In genomic region chr1:109112652-109113285, GRCh38 we compare ENCODE assay signal across 8 cellular contexts. TPM values are rescaled to one million over a fixed set of nuclear protein-coding genes. Genes with fewer than 3 reads are reported as not detected.
A peak's percentile ranks its signal among the peaks of the same experiment; 100 is the strongest.
DNase-seq lines count a peak whose midpoint lies in the region; FAIRE-seq and TF ChIP-seq lines count a peak whose summit lies in the region.

No MANE protein-coding gene starts in this region.

- H3K36me3 ChIP-seq in ovary (no peaks in the 10 kb centered on the region), testis (ENCODE audit: low read depth, missing control alignments) (no peaks in the 10 kb centered on the region)

- H3K4me3 Mint-ChIP-seq in activated naive CD4-positive, alpha-beta T cell treated with anti-CD3 and anti-CD28 coated beads, Interleukin-2, amount 50 U/mL, for 24 hours = peak overlapping the region; percentile 88

- H3K9me3 Mint-ChIP-seq in activated naive CD4-positive, alpha-beta T cell treated with anti-CD3 and anti-CD28 coated beads, Interleukin-2, amount 50 U/mL, for 24 hours = no peaks in the 10 kb centered on the region

- H3K27me3 ChIP-seq in ovary (no peaks in the 10 kb centered on the region), testis (no peaks in the 10 kb centered on the region)

- WGBS in ovary, 3 donors = 6 to 11% (median 8%) methylated on average over 30 to 31 of the region's 31 CpGs
- WGBS in testis, 2 donors = 5 to 10% methylated on average over 23 to 31 of the region's 31 CpGs

- H3K4me1 Mint-ChIP-seq in activated naive CD4-positive, alpha-beta T cell treated with anti-CD3 and anti-CD28 coated beads, Interleukin-2, amount 50 U/mL, for 24 hours = peaks cover 43% of the 10 kb centered on the region

- TF ChIP-seq EP300 in ovary (IDR thresholded peaks at IDR 0.05) = no peak

- FAIRE-seq in H54 (lab: Jason Lieb, UNC) = no peak

- H3K4me3 ChIP-seq in ovary (peak overlapping the region; percentile 2), testis (peak overlapping the region; percentile 31 to 50)

- TF ChIP-seq POLR2A in H54 (IDR thresholded peaks at IDR 0.05; ENCODE audit: low read depth, low read length) = no peak
- TF ChIP-seq POLR2A in ovary (IDR thresholded peaks at IDR 0.05) = no peak
- no peak for TF ChIP-seq POLR2A in testis (IDR thresholded peaks at IDR 0.05)

- H3K27ac ChIP-seq in ovary (no peak overlapping the region), testis (peak overlapping the region in 1 of 2 donors; percentile 17)

- H3K27ac Mint-ChIP-seq in activated naive CD4-positive, alpha-beta T cell treated with anti-CD3 and anti-CD28 coated beads, Interleukin-2, amount 50 U/mL, for 24 hours = peak overlapping the region; percentile 90

- H3K9me3 ChIP-seq in ovary (no peaks in the 10 kb centered on the region), testis (no peaks in the 10 kb centered on the region)

- H3K27me3 Mint-ChIP-seq in activated naive CD4-positive, alpha-beta T cell treated with anti-CD3 and anti-CD28 coated beads, Interleukin-2, amount 50 U/mL, for 24 hours = no peaks in the 10 kb centered on the region

- H3K4me1 ChIP-seq in ovary (ENCODE audit: insufficient read depth) = peaks cover 5% of the 10 kb centered on the region
- peaks cover 12% of the 10 kb centered on the region for H3K4me1 ChIP-seq in testis

- TF ChIP-seq CTCF in ovary (IDR thresholded peaks at IDR 0.05) (peak; percentile 68 to 79 (median 70)), testis (IDR thresholded peaks at IDR 0.05) (peak; percentile 93 to 95 (median 95))

- no peaks in the 10 kb centered on the region for H3K36me3 Mint-ChIP-seq in activated naive CD4-positive, alpha-beta T cell treated with anti-CD3 and anti-CD28 coated beads, Interleukin-2, amount 50 U/mL, for 24 hours

- intact Hi-C loops in head of caudate nucleus (cut with DNase I) (loop anchor here (10.0 kb wide), 2 partner anchors 72 to 152 kb away; no protein-coding TSS in a partner anchor), ovary (cut with DNase I) (loop anchor here in 2 of 4 donors (10.0 kb wide), 3 partner anchors 88 to 152 kb away; partner anchors contain the start of gene CLCC1 (in 1 of the 2)), testis (cut with DNase I; ENCODE audit: low total_unique reads) (no loop called here)

- DNase-seq in DMS79 treated with DMSO at 0.1 percent for 48 hours (lab: John Stamatoyannopoulos, UW) (peak; percentile 91), H54 (ENCODE audit: insufficient read length, low spot score) (peak; percentile 95), MV-4-11 (lab: John Stamatoyannopoulos, UW) (peak; percentile 79), SKM-1 (lab: John Stamatoyannopoulos, UW; ENCODE audit: unreplicated experiment) (peak; percentile 66), head of caudate nucleus (peak; percentile 93 to 99 (median 97)), ovary (peak; percentile 86 to 94 (median 89)), testis (peak; percentile 97)

RNA-seq across cellular contexts. Expression of gene ELAPOR1, which starts 1.1 kb away (rescaled TPM):
- 10 to 100 TPM in 1 of 7 donors, 1 to 10 TPM in 4, under 1 TPM in 1, not detected in 1; 0.40 to 69.6 (median 3.9) TPM for total RNA-seq in ovary
- polyA plus RNA-seq in ovary = under 1 TPM; 0.15 to 0.93 TPM
- 10 to 100 TPM; 31.2 to 47.8 TPM for total RNA-seq in testis
- 82.3 TPM for polyA plus RNA-seq in testis (ENCODE audit: insufficient read depth, low read depth, low replicate concordance)

RNA-seq across cellular contexts. Expression of gene TMEM167B, which starts 22.2 kb away (rescaled TPM):
- total RNA-seq in ovary = 10 to 100 TPM; 18.2 to 55.6 (median 41.9) TPM
- polyA plus RNA-seq in ovary = 10 to 100 TPM; 24.4 to 58.0 TPM
- 10 to 100 TPM; 34.6 to 37.3 TPM for total RNA-seq in testis
- polyA plus RNA-seq in testis (ENCODE audit: insufficient read depth, low read depth, low replicate concordance) = 47.0 TPM

RNA-seq across cellular contexts. Expression of gene TAF13, which starts 37.0 kb away (rescaled TPM):
- 10 to 100 TPM in 6 of 7 donors, 1 to 10 TPM in 1; 6.6 to 23.4 (median 19.5) TPM for total RNA-seq in ovary
- polyA plus RNA-seq in ovary = 10 to 100 TPM; 10.2 to 29.2 TPM
- total RNA-seq in testis = 10 to 100 TPM; 27.9 to 42.0 TPM
- 38.5 TPM for polyA plus RNA-seq in testis (ENCODE audit: insufficient read depth, low read depth, low replicate concordance)
